8 cellular contexts compared by ENCODE assay signal in genomic region chr3:30631237-30631961, GRCh38. TPM values are rescaled to one million over a fixed set of nuclear protein-coding genes. Genes with fewer than 3 reads are reported as not detected.
DNase-seq lines count a peak whose midpoint lies in the region; ATAC-seq and TF ChIP-seq lines count a peak whose summit lies in the region.

No MANE protein-coding gene starts in this region.

- in situ Hi-C loops in brain microvascular endothelial cell (cut with HindIII; ENCODE audit: low pct_ligation_motif_present, low sequenced_read_pairs): no loop called here

- DNase-seq in RPMI7951 (ENCODE audit: low read depth) (peak; percentile 87), brain microvascular endothelial cell (peak; percentile 40), retinal pigment epithelial cell (ENCODE audit: low read depth) (peak; percentile 58), NCI-H774 (lab: John Stamatoyannopoulos, UW) (no peak)

- H3K4me3 ChIP-seq in brain microvascular endothelial cell (ENCODE audit: low read depth, low read length) (no peak overlapping the region), retinal pigment epithelial cell (ENCODE audit: low read length) (no peak overlapping the region)

- peak; percentile 8 for TF ChIP-seq CTCF in brain microvascular endothelial cell (IDR thresholded peaks at IDR 0.05; ENCODE audit: low read depth, low read length, missing control alignments)
- TF ChIP-seq CTCF in retinal pigment epithelial cell (conservative IDR thresholded peaks at IDR 0.05; ENCODE audit: low read depth, low read length): no peak

- peak; percentile 40 for ATAC-seq in GM19372 (IDR thresholded peaks at IDR 0.05; ENCODE audit: low read depth, unreplicated experiment)
- no peak for ATAC-seq in GM18858 (IDR thresholded peaks at IDR 0.05; ENCODE audit: unreplicated experiment)
- no peak for ATAC-seq in GM21423 (IDR thresholded peaks at IDR 0.05; ENCODE audit: unreplicated experiment)
- no peak for ATAC-seq in GM19395 (IDR thresholded peaks at IDR 0.05; ENCODE audit: unreplicated experiment)

- peak overlapping the region; percentile 48 for H3K27ac ChIP-seq in brain microvascular endothelial cell

- peaks cover 10% of the 10 kb centered on the region for H3K36me3 ChIP-seq in brain microvascular endothelial cell (replicated peaks)

- H3K27me3 ChIP-seq in brain microvascular endothelial cell (replicated peaks): no peaks in the 10 kb centered on the region

RNA-seq across cellular contexts. Expression of gene TGFBR2, which starts 25.0 kb away (rescaled TPM):
- total RNA-seq in RPMI7951 (2014; rRNA removed; shearing (Covaris generic)): 121 and 132 TPM in 2 replicates
